Comparison of ENCODE assay signal across 13 cellular contexts in the genomic region with DNA sequence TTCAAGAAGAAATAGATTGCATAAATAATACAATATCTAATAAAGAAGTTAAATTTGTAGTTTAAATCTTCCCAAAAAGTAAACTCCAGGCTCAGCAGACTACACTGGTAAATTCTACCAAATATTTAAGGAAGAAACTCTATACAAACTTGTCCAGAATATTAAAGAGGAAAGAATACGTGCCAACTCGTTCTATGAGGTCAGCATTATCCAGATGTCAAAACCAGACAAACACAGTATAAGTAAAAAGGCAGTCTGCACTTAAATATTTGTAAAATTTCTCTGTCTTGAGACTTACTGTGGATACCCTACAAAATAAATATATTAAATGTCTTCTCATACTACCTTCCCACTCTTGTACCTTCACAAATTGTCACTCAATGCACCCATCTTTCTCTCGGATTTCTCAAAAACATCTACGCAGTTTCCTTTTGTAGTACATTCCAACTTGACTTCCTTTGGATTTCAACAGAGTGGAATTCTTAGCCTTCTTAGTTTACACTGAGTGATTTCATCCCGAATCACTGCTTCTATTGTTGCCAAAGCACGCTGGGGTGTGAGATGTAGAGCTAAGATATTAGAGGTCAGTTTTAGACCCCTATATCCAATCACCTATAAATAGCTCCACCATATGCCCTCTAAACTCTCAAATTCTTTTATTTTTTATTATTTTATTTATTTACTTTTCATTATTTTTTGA.
A peak's percentile ranks its signal among the peaks of the same experiment; 100 is the strongest.
DNase-seq lines count a peak whose midpoint lies in the region; ATAC-seq and TF ChIP-seq lines count a peak whose summit lies in the region.
"Had no signal": no experiment of that assay in that cellular context is flagged by ENCODE, and none has a peak within 500 bp of the region (broad histone marks: within the 10 kb centered on the region; RNA-seq: fewer than 3 reads in every experiment).

No MANE protein-coding gene starts in this region.

- peak overlapping the region; percentile 72 for H3K27ac ChIP-seq in PC-3 (ENCODE audit: low read length)
- peak overlapping the region in 3 of 4 donors; percentile 17 to 53 (median 33) for H3K27ac ChIP-seq in esophagus squamous epithelium
- H3K27ac ChIP-seq in muscle layer of duodenum (ENCODE audit: low read length), result peak overlapping the region; percentile 95
- H3K27ac ChIP-seq: coronary artery had no signal

- H3F3A ChIP-seq in PC-3 (ENCODE audit: low read length, unreplicated experiment), result no peaks in the 10 kb centered on the region

- H4K20me1 ChIP-seq in PC-3 (ENCODE audit: low read length), result no peaks in the 10 kb centered on the region

- H3K4me3 ChIP-seq in AG09309 (ENCODE audit: control insufficient read depth, low read depth, low read length) (no peak overlapping the region; the same call in 1 of the 2 replicates), PC-3 (ENCODE audit: low read length) (peak overlapping the region; percentile 57), esophagus squamous epithelium (peak overlapping the region in 1 of 4 donors; percentile 27), muscle layer of duodenum (ENCODE audit: low read depth in 1 of 2, low read length in 2 of 2) (no peak overlapping the region)
- H3K4me3 ChIP-seq: coronary artery had no signal

- POLR2A ChIA-PET in PC-3 (lab: Charles Lee; ENCODE audit: unreplicated experiment), result no interaction called here

- 41 to 53% methylated on average over 6 of the region's 6 CpGs for WGBS in esophagus squamous epithelium, 2 donors

- DNase-seq in AG09309 (ENCODE audit: low read depth) (peak; percentile 39), PC-3 (peak; percentile 65), esophagus squamous epithelium (lab: John Stamatoyannopoulos, UW) (no peak), COLO668 (lab: John Stamatoyannopoulos, UW; ENCODE audit: unreplicated experiment) (no peak), NCI-H2227 (lab: John Stamatoyannopoulos, UW; ENCODE audit: unreplicated experiment) (no peak)
- no peak for DNase-seq in stimulated activated naive B cell treated with anti-CD40 and anti-IgM and Interleukin-4, amounts not matched to agents 10 μg/mL and 1 μg/mL and 100 μg/mL, for 72 hours
- DNase-seq: NCI-H2081, occipital lobe had no signal

- H3K9ac ChIP-seq in PC-3 (ENCODE audit: low read length), result no peak overlapping the region

- no peaks in the 10 kb centered on the region for H3K9me2 ChIP-seq in PC-3 (replicated peaks; ENCODE audit: low read length)

- peak; percentile 87 for ATAC-seq in PC-3
- no peak for ATAC-seq in stimulated activated naive B cell treated with anti-CD40 and anti-IgM and Interleukin-4, amounts not matched to agents 10 μg/mL and 1 μg/mL and 100 μg/mL, for 72 hours (replicated peaks)
- ATAC-seq in GM21723 (IDR thresholded peaks at IDR 0.05; ENCODE audit: unreplicated experiment), result no peak

- intact Hi-C loops in PC-3 (cut with micrococcal nuclease) (no loop called here), esophagus squamous epithelium (cut with DNase I) (no loop called here)

- H3K9me3 ChIP-seq in PC-3 (ENCODE audit: low read length) (no peaks in the 10 kb centered on the region), esophagus squamous epithelium (no peaks in the 10 kb centered on the region), muscle layer of duodenum (ENCODE audit: control insufficient read depth in 1 of 2, low read length in 2 of 2) (no peaks in the 10 kb centered on the region)

- no peak for TF ChIP-seq CTCF in AG09309 (IDR thresholded peaks at IDR 0.05; ENCODE audit: control insufficient read depth, insufficient read depth, low read depth, low read length, missing control alignments)
- no peak for TF ChIP-seq CTCF in PC-3 (conservative IDR thresholded peaks at IDR 0.05; ENCODE audit: low read depth, low read length)
- TF ChIP-seq CTCF in esophagus squamous epithelium (IDR thresholded peaks at IDR 0.05), result no peak

- H3K4me1 Mint-ChIP-seq in stimulated activated naive B cell treated with anti-CD40 and anti-IgM and Interleukin-4, amounts not matched to agents 10 μg/mL and 1 μg/mL and 100 μg/mL, for 72 hours, result no peaks in the 10 kb centered on the region
- H3K4me1 Mint-ChIP-seq: CD14-positive monocyte had no signal

- no peaks in the 10 kb centered on the region for H3K79me2 ChIP-seq in PC-3 (ENCODE audit: low read length)

- H3K36me3 ChIP-seq in PC-3 (ENCODE audit: low read depth, low read length) (no peaks in the 10 kb centered on the region), esophagus squamous epithelium (no peaks in the 10 kb centered on the region), muscle layer of duodenum (ENCODE audit: control insufficient read depth in 1 of 2, insufficient read depth in 2 of 2, low read length in 2 of 2) (no peaks in the 10 kb centered on the region)

- no peak for TF ChIP-seq POLR2A in esophagus squamous epithelium (IDR thresholded peaks at IDR 0.05)

- no peak overlapping the region for H3K4me3 Mint-ChIP-seq in stimulated activated naive B cell treated with anti-CD40 and anti-IgM and Interleukin-4, amounts not matched to agents 10 μg/mL and 1 μg/mL and 100 μg/mL, for 72 hours
- H3K4me3 Mint-ChIP-seq: CD14-positive monocyte, IgD-negative memory B cell had no signal

- peaks cover 21% of the 10 kb centered on the region for H3K4me1 ChIP-seq in PC-3 (ENCODE audit: insufficient read depth, low read length)
- H3K4me1 ChIP-seq in esophagus squamous epithelium, result no peaks in the 10 kb centered on the region
- no peaks in the 10 kb centered on the region for H3K4me1 ChIP-seq in muscle layer of duodenum (ENCODE audit: control insufficient read depth in 1 of 2, insufficient read depth in 2 of 2, low read length in 2 of 2)

- H3K27me3 Mint-ChIP-seq in stimulated activated naive B cell treated with anti-CD40 and anti-IgM and Interleukin-4, amounts not matched to agents 10 μg/mL and 1 μg/mL and 100 μg/mL, for 72 hours, result no peaks in the 10 kb centered on the region
- H3K27me3 Mint-ChIP-seq: IgD-negative memory B cell had no signal

- H3K36me3 Mint-ChIP-seq in stimulated activated naive B cell treated with anti-CD40 and anti-IgM and Interleukin-4, amounts not matched to agents 10 μg/mL and 1 μg/mL and 100 μg/mL, for 72 hours, result peaks cover 19 to 23% of the 10 kb centered on the region in 2 donors
- H3K36me3 Mint-ChIP-seq: CD14-positive monocyte had no signal

- H3K27me3 ChIP-seq in PC-3 (ENCODE audit: low read length), result no peaks in the 10 kb centered on the region
- no peaks in the 10 kb centered on the region for H3K27me3 ChIP-seq in esophagus squamous epithelium
- no peaks in the 10 kb centered on the region for H3K27me3 ChIP-seq in muscle layer of duodenum (ENCODE audit: low read depth, low read length)

- BruUV-seq in PC-3 (replicated peaks; lab: Mats Ljungman, UMichigan), result no TSS peak

- H2AFZ ChIP-seq in PC-3 (ENCODE audit: low read length), result peak overlapping the region; percentile 64; the same call in 1 of the 2 replicates

- no peak overlapping the region for H3K27ac Mint-ChIP-seq in stimulated activated naive B cell treated with anti-CD40 and anti-IgM and Interleukin-4, amounts not matched to agents 10 μg/mL and 1 μg/mL and 100 μg/mL, for 72 hours
- H3K27ac Mint-ChIP-seq: CD14-positive monocyte had no signal

- peak overlapping the region; percentile 71 for H3K4me2 ChIP-seq in PC-3 (ENCODE audit: low read length)

- CTCF ChIA-PET in PC-3 (lab: Charles Lee), result no interaction called here

- peaks cover 4 to 5% of the 10 kb centered on the region in 2 donors for H3K9me3 Mint-ChIP-seq in stimulated activated naive B cell treated with anti-CD40 and anti-IgM and Interleukin-4, amounts not matched to agents 10 μg/mL and 1 μg/mL and 100 μg/mL, for 72 hours

Comparison
In these comparisons a context has a peak if more than half of its experiments do, and no peak if none do; other contexts are left out.
1. DNase-seq: peak in AG09309 (single experiment) and PC-3 (single experiment); none in esophagus squamous epithelium (single experiment), stimulated activated naive B cell treated with anti-CD40 and anti-IgM and Interleukin-4, amounts not matched to agents 10 μg/mL and 1 μg/mL and 100 μg/mL, for 72 hours (single experiment), COLO668 (single experiment) and NCI-H2227 (single experiment).
2. H3K27ac ChIP-seq: peak in every context shown above with its lines; median percentile 95 in muscle layer of duodenum; 72 in PC-3; 33 in esophagus squamous epithelium.